8 cellular contexts compared by ENCODE assay signal in genomic region chr2:10120938-10121574, GRCh38. TPM values are rescaled to one million over a fixed set of nuclear protein-coding genes. Genes with fewer than 3 reads are reported as not detected.
A peak's percentile ranks its signal among the peaks of the same experiment; 100 is the strongest.
DNase-seq lines count a peak whose midpoint lies in the region; ATAC-seq and TF ChIP-seq lines count a peak whose summit lies in the region.

No MANE protein-coding gene starts in this region.

- CTCF ChIA-PET in activated CD4-positive, alpha-beta T cell treated with anti-CD3 and anti-CD28 coated beads, Interleukin-2, amount 10 ng/mL, durations not matched to agents 7 days and 5 days (lab: Charles Lee) = interaction anchor here (0.7 to 3.3 kb wide), 3 partner anchors 287 to 1216 kb away, joined by 3 to 10 read pairs (median 6); no protein-coding TSS in a partner anchor

- peaks cover 41% of the 10 kb centered on the region for H3K36me3 Mint-ChIP-seq in activated CD4-positive, alpha-beta T cell treated with anti-CD3 and anti-CD28 coated beads, Interleukin-2, amount 10 ng/mL, durations not matched to agents 7 days and 5 days (ENCODE audit: low read depth)
- no peaks in the 10 kb centered on the region for H3K36me3 Mint-ChIP-seq in naive thymus-derived CD8-positive, alpha-beta T cell

- peak overlapping the region; percentile 99 for H3K27ac Mint-ChIP-seq in activated CD4-positive, alpha-beta T cell treated with anti-CD3 and anti-CD28 coated beads, Interleukin-2, amount 10 ng/mL, durations not matched to agents 7 days and 5 days
- H3K27ac Mint-ChIP-seq in naive thymus-derived CD8-positive, alpha-beta T cell = peak overlapping the region in 9 of 10 donors; percentile 36 to 90 (median 80)

- H3K9me3 Mint-ChIP-seq in activated CD4-positive, alpha-beta T cell treated with anti-CD3 and anti-CD28 coated beads, Interleukin-2, amount 10 ng/mL, durations not matched to agents 7 days and 5 days = no peaks in the 10 kb centered on the region
- H3K9me3 Mint-ChIP-seq in naive thymus-derived CD8-positive, alpha-beta T cell = no peaks in the 10 kb centered on the region

- peak overlapping the region; percentile 78 for H3K4me3 ChIP-seq in choroid plexus epithelial cell (ENCODE audit: low read depth, low read length)

- DNase-seq in activated CD4-positive, alpha-beta T cell treated with anti-CD3 and anti-CD28 coated beads, Interleukin-2, amount 10 ng/mL, durations not matched to agents 7 days and 5 days = no peak
- DNase-seq in activated CD4-positive, alpha-beta T cell treated with anti-CD3 and anti-CD28 coated beads, Interleukin-2, amount 50 U/mL, for 4 hours = no peak
- DNase-seq in NCI-H446 treated with DMSO at 0.1 percent for 48 hours (lab: John Stamatoyannopoulos, UW) (peak; percentile 29), choroid plexus epithelial cell (ENCODE audit: low read depth) (peak; percentile 45), GDM1 (lab: John Stamatoyannopoulos, UW) (no peak), Ammon's horn (ENCODE audit: low spot score) (no peak)
- no peak for DNase-seq in naive thymus-derived CD8-positive, alpha-beta T cell

- POLR2A ChIA-PET in activated CD4-positive, alpha-beta T cell treated with anti-CD3 and anti-CD28 coated beads, Interleukin-2, amount 10 ng/mL, durations not matched to agents 7 days and 5 days (lab: Charles Lee) = no interaction called here
- POLR2A ChIA-PET in naive thymus-derived CD8-positive, alpha-beta T cell (lab: Charles Lee) = interaction anchor here (0.8 to 1.2 kb wide), 2 partner anchors 184 to 327 kb away, joined by 3 to 5 read pairs; partner anchors contain the start of gene ODC1

- peak overlapping the region; percentile 98 for H3K4me3 Mint-ChIP-seq in activated CD4-positive, alpha-beta T cell treated with anti-CD3 and anti-CD28 coated beads, Interleukin-2, amount 10 ng/mL, durations not matched to agents 7 days and 5 days
- peak overlapping the region; percentile 90 to 99 (median 97) for H3K4me3 Mint-ChIP-seq in naive thymus-derived CD8-positive, alpha-beta T cell

- TF ChIP-seq CTCF in choroid plexus epithelial cell (conservative IDR thresholded peaks at IDR 0.05; ENCODE audit: low read depth, low read length) = no peak

- peaks cover 59% of the 10 kb centered on the region for H3K4me1 Mint-ChIP-seq in activated CD4-positive, alpha-beta T cell treated with anti-CD3 and anti-CD28 coated beads, Interleukin-2, amount 10 ng/mL, durations not matched to agents 7 days and 5 days
- peaks cover 13 to 47% (median 35%) of the 10 kb centered on the region in 4 donors for H3K4me1 Mint-ChIP-seq in naive thymus-derived CD8-positive, alpha-beta T cell

- no peak for ATAC-seq in naive thymus-derived CD8-positive, alpha-beta T cell
- ATAC-seq in GM19035 (IDR thresholded peaks at IDR 0.05; ENCODE audit: unreplicated experiment) = no peak

- H3K27me3 Mint-ChIP-seq in activated CD4-positive, alpha-beta T cell treated with anti-CD3 and anti-CD28 coated beads, Interleukin-2, amount 10 ng/mL, durations not matched to agents 7 days and 5 days = no peaks in the 10 kb centered on the region
- H3K27me3 Mint-ChIP-seq in naive thymus-derived CD8-positive, alpha-beta T cell = peaks cover 6 to 28% (median 13%) of the 10 kb centered on the region in 5 donors

RNA-seq across cellular contexts. Expression of gene RRM2, which starts 1.5 kb away (rescaled TPM):
- 100 to 1,000 TPM; 496 to 540 TPM for total RNA-seq in activated CD4-positive, alpha-beta T cell treated with anti-CD3 and anti-CD28 coated beads, Interleukin-2, amount 10 ng/mL, durations not matched to agents 7 days and 5 days
- total RNA-seq in naive thymus-derived CD8-positive, alpha-beta T cell = 1 to 10 TPM in 1 of 2 experiments, under 1 TPM in 1; 0.66 to 1.4 TPM
- under 1 TPM in 1 of 3 donors, not detected in 2; 0.58 TPM for polyA plus RNA-seq in naive thymus-derived CD8-positive, alpha-beta T cell

RNA-seq across cellular contexts. Expression of gene CYS1, which starts 40.8 kb away (rescaled TPM):
- total RNA-seq in activated CD4-positive, alpha-beta T cell treated with anti-CD3 and anti-CD28 coated beads, Interleukin-2, amount 10 ng/mL, durations not matched to agents 7 days and 5 days = under 1 TPM; 0.15 to 0.17 TPM
- not detected for total RNA-seq in naive thymus-derived CD8-positive, alpha-beta T cell
- not detected for polyA plus RNA-seq in naive thymus-derived CD8-positive, alpha-beta T cell

Comparison
In these comparisons a context has a peak if more than half of its experiments do, and no peak if none do; other contexts are left out.
1. DNase-seq: peak in NCI-H446 treated with DMSO at 0.1 percent for 48 hours (single experiment) and choroid plexus epithelial cell (single experiment); none in activated CD4-positive, alpha-beta T cell treated with anti-CD3 and anti-CD28 coated beads, Interleukin-2, amount 10 ng/mL, durations not matched to agents 7 days and 5 days (single experiment), activated CD4-positive, alpha-beta T cell treated with anti-CD3 and anti-CD28 coated beads, Interleukin-2, amount 50 U/mL, for 4 hours (0 of 2), naive thymus-derived CD8-positive, alpha-beta T cell (0 of 10), GDM1 (single experiment) and Ammon's horn (single experiment).
2. RNA of gene RRM2, which starts 1.5 kb away (total RNA-seq): 496 to 540 TPM in activated CD4-positive, alpha-beta T cell treated with anti-CD3 and anti-CD28 coated beads, Interleukin-2, amount 10 ng/mL, durations not matched to agents 7 days and 5 days; 0.66 to 1.4 TPM in naive thymus-derived CD8-positive, alpha-beta T cell; every median in the first group is over 100 times any median in the second.